Comparison of ENCODE assay signal across 1 cellular context in the genomic region with DNA sequence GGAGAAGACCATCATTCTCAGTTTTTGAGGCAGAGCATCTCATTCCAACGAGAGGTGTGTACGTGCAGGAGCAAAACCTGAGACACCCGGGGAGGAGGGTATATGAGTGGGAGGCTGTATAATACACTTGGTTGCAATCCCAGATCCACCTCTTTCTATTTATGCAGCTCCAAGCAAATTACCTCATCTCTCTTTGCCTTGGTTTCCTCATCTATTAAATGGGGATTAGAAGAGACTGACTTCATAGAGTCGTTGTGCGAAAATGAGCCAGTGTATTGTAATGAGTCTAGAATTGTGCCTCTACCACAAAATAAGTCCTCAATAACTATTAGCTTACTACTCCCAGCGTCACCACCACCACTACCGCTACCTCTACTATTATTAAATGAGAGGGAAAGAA.
TF ChIP-seq lines count a peak whose summit lies in the region.

No MANE protein-coding gene starts in this region.

TF ChIP-seq in GM23338, 12 proteins besides CTCF, POLR2A, EP300 and RAD21 (continued from another document):
- TF ChIP-seq ZNF462 (CRISPR knock-in tag; IDR thresholded peaks at IDR 0.05) (no peak), ETS1 (IDR thresholded peaks at IDR 0.05) (no peak), ZNF114 (CRISPR knock-in tag; IDR thresholded peaks at IDR 0.05) (no peak), JUNB (IDR thresholded peaks at IDR 0.05; ENCODE audit: unreplicated experiment) (no peak), ZNF331 (CRISPR knock-in tag; IDR thresholded peaks at IDR 0.05; ENCODE audit: low read depth) (no peak), NANOG (IDR thresholded peaks at IDR 0.05; ENCODE audit: borderline replicate concordance) (no peak)
